In genomic region chr19:10936661-10937084, GRCh38 we compare ENCODE assay signal across 8 cellular contexts. TPM values are rescaled to one million over a fixed set of nuclear protein-coding genes. Genes with fewer than 3 reads are reported as not detected.
DNase-seq lines count a peak whose midpoint lies in the region; ATAC-seq and TF ChIP-seq lines count a peak whose summit lies in the region.

No MANE protein-coding gene starts in this region.

- H4K20me1 ChIP-seq in hepatocyte (ENCODE audit: insufficient read depth, poor library complexity, severe bottlenecking), result peaks cover 4% of the 10 kb centered on the region

- H3K4me1 ChIP-seq in hepatocyte (ENCODE audit: insufficient read depth) (peaks cover 8% of the 10 kb centered on the region), gastrocnemius medialis (peaks cover 0 to 6% of the 10 kb centered on the region in 2 donors)

- H3K27ac ChIP-seq in hepatocyte, result peak overlapping the region; percentile 8
- no peak overlapping the region for H3K27ac ChIP-seq in gastrocnemius medialis

- H3K79me2 ChIP-seq in hepatocyte, result peaks cover 17% of the 10 kb centered on the region

- H3K27me3 ChIP-seq in hepatocyte, result no peaks in the 10 kb centered on the region
- H3K27me3 ChIP-seq in gastrocnemius medialis, result no peaks in the 10 kb centered on the region

- peak overlapping the region; percentile 71 for H2AFZ ChIP-seq in hepatocyte

- in situ Hi-C loops in astrocyte of the cerebellum (cut with HindIII; ENCODE audit: low sequenced_read_pairs) (no loop called here), gastrocnemius medialis (cut with MboI; ENCODE audit: low sequenced_read_pairs in 4 of 4) (loop anchor here in 2 of 4 donors (10.0 kb wide), 2 partner anchors 62 to 188 kb away; partner anchors contain the start of gene CARM1 (in 1 of the 2))

- peak overlapping the region; percentile 66 for H3K4me2 ChIP-seq in hepatocyte

- ATAC-seq in gastrocnemius medialis, result peak; percentile 88 to 92
- no peak for ATAC-seq in GM18519 (IDR thresholded peaks at IDR 0.05; ENCODE audit: low FRiP score, unreplicated experiment)
- no peak for ATAC-seq in GM21528 (IDR thresholded peaks at IDR 0.05; ENCODE audit: low FRiP score, unreplicated experiment)

- intact Hi-C loops in gastrocnemius medialis (cut with DNase I; ENCODE audit: low total_unique reads), result loop anchor here (1.0 to 10.0 kb wide), 3 partner anchors 66 to 198 kb away; partner anchors contain the start of gene CARM1

- H3K9me2 ChIP-seq in hepatocyte (replicated peaks; ENCODE audit: insufficient read depth), result no peaks in the 10 kb centered on the region

- no peaks in the 10 kb centered on the region for H3K36me3 ChIP-seq in hepatocyte (replicated peaks; ENCODE audit: insufficient read depth, low read depth)
- peaks cover 0 to 10% of the 10 kb centered on the region in 2 donors for H3K36me3 ChIP-seq in gastrocnemius medialis

- TF ChIP-seq CTCF in astrocyte of the cerebellum (IDR thresholded peaks at IDR 0.05; ENCODE audit: low read depth, low read length, missing control alignments) (peak; percentile 62), hepatocyte (IDR thresholded peaks at IDR 0.05; ENCODE audit: poor library complexity) (peak; percentile 67), gastrocnemius medialis (IDR thresholded peaks at IDR 0.05 in 4 of 5, conservative IDR thresholded peaks at IDR 0.05 in 1 of 5) (peak; percentile 42 to 65 (median 60))

- DNase-seq in ELF-1 (ENCODE audit: low read depth, low spot score) (peak; percentile 84), LoVo (ENCODE audit: low spot score) (peak; percentile 79), OCI-M2 (lab: John Stamatoyannopoulos, UW; ENCODE audit: unreplicated experiment) (peak; percentile 97), astrocyte of the cerebellum (ENCODE audit: low read depth) (peak; percentile 72), hepatocyte (ENCODE audit: low spot score) (peak; percentile 91), gastrocnemius medialis (no peak)

- H3K9me3 ChIP-seq in hepatocyte (ENCODE audit: low read depth), result no peaks in the 10 kb centered on the region
- H3K9me3 ChIP-seq in gastrocnemius medialis, result no peaks in the 10 kb centered on the region

- no peak overlapping the region for H3K4me3 ChIP-seq in astrocyte of the cerebellum (ENCODE audit: low read depth, low read length)
- no peak overlapping the region for H3K4me3 ChIP-seq in hepatocyte
- no peak overlapping the region for H3K4me3 ChIP-seq in gastrocnemius medialis

- TF ChIP-seq POLR2A in gastrocnemius medialis (IDR thresholded peaks at IDR 0.05), result no peak

- 4% methylated on average over 11 of the region's 11 CpGs for WGBS in hepatocyte (ENCODE audit: low lambda C conversion rate, missing lambda C conversion rate)

RNA-seq across cellular contexts. Expression of gene TIMM29, which starts 8.1 kb away (rescaled TPM):
- total RNA-seq in hepatocyte (19.4 and 36.2 TPM in 2 replicates), gastrocnemius medialis (10 to 100 TPM; 28.7 to 54.5 (median 34.8) TPM)
- 23.0 and 24.1 TPM in 2 replicates for polyA plus RNA-seq in hepatocyte

RNA-seq across cellular contexts. Expression of gene YIPF2, which starts 8.2 kb away (rescaled TPM):
- total RNA-seq in hepatocyte, result 115 and 123 TPM in 2 replicates
- polyA plus RNA-seq in hepatocyte, result 80.3 and 88.3 TPM in 2 replicates
- 10 to 100 TPM; 17.8 to 30.8 (median 24.2) TPM for total RNA-seq in gastrocnemius medialis

RNA-seq across cellular contexts. Expression of gene SMARCA4, which starts 24.2 kb away (rescaled TPM):
- total RNA-seq in hepatocyte, result 36.9 and 80.7 TPM in 2 replicates
- polyA plus RNA-seq in hepatocyte, result 93.4 and 108 TPM in 2 replicates
- 10 to 100 TPM; 24.0 to 72.6 (median 68.7) TPM for total RNA-seq in gastrocnemius medialis

Comparison
In these comparisons a context has a peak if more than half of its experiments do, and no peak if none do; other contexts are left out.
1. DNase-seq: peak in ELF-1 (single experiment), LoVo (single experiment), OCI-M2 (single experiment), astrocyte of the cerebellum (single experiment) and hepatocyte (single experiment); none in gastrocnemius medialis (0 of 2).
2. ATAC-seq: peak in gastrocnemius medialis (2 of 2); none in GM18519 (single experiment) and GM21528 (single experiment).
3. Peak in every context shown above with its lines, with median percentiles within 50 percentile points of each other: CTCF ChIP-seq.